Comparison of ENCODE assay signal across 24 cellular contexts in the genomic region with DNA sequence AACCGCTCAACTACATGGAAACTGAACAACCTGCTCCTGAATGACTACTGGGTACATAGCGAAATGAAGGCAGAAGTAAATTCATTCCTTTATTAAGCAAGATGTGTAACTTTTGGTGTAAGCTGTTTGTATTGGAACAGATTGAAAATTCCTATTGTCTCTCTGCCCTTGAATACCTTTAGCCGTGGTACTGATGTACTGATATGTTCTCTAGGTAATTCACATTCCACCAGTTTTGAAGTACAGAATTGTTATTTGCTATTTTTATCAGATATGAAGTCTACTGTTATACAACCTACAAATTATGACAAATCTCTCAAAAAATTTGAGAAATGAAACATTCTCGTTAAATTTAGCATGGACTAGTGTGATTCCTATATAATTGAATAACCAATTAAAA.
"Had no signal": no experiment of that assay in that cellular context is flagged by ENCODE, and none has a peak within 500 bp of the region (broad histone marks: within the 10 kb centered on the region; RNA-seq: fewer than 3 reads in every experiment).

No MANE protein-coding gene starts in this region.

- H3K27ac ChIP-seq: colonic mucosa, epithelial cell of prostate, esophagus squamous epithelium, gastrocnemius medialis, heart right ventricle, left lung had no signal

- H3K4me3 ChIP-seq: colonic mucosa, esophagus squamous epithelium, gastrocnemius medialis, heart right ventricle, left lung, lung had no signal

- H3K4me1 ChIP-seq: colonic mucosa, left lung had no signal

- H3K27me3 ChIP-seq: colonic mucosa, esophagus squamous epithelium, gastrocnemius medialis, heart right ventricle, left lung had no signal

- DNase-seq: colonic mucosa; cortex of kidney; effector CD8-positive, alpha-beta T cell; effector memory CD8-positive, alpha-beta T cell; endodermal cell; erythroblast; esophagus squamous epithelium; foreskin fibroblast; foreskin melanocyte; gastrocnemius medialis; glutamatergic neuron; head of caudate nucleus; heart right ventricle; hippocampal formation; kidney glomerular epithelial cell; left colon; left lung; left ventricle myocardium superior; mammary epithelial cell; mesendoderm; midbrain had no signal

- ATAC-seq: effector memory CD8-positive, alpha-beta T cell; esophagus mucosa; gastrocnemius medialis; heart right ventricle; left colon; left lung; left ventricle myocardium superior had no signal

- H3K9me3 ChIP-seq: colonic mucosa, esophagus squamous epithelium, gastrocnemius medialis, left lung had no signal

- H3K36me3 ChIP-seq: colonic mucosa, gastrocnemius medialis, heart right ventricle, left lung had no signal
